ENCODE assay signal across 20 cellular contexts in genomic region chr2:58976374-58977055, GRCh38.
A peak's percentile ranks its signal among the peaks of the same experiment; 100 is the strongest.
DNase-seq lines count a peak whose midpoint lies in the region; ATAC-seq and TF ChIP-seq lines count a peak whose summit lies in the region.
"Had no signal": no experiment of that assay in that cellular context is flagged by ENCODE, and none has a peak within 500 bp of the region (broad histone marks: within the 10 kb centered on the region; RNA-seq: fewer than 3 reads in every experiment).

No MANE protein-coding gene starts in this region.

- H3K4me1 Mint-ChIP-seq in type B pancreatic cell (ENCODE audit: unreplicated experiment) = peaks cover 45% of the 10 kb centered on the region
- H3K4me1 Mint-ChIP-seq in effector memory CD8-positive, alpha-beta T cell (ENCODE audit: low read depth in 2 of 2) = no peaks in the 10 kb centered on the region
- H3K4me1 Mint-ChIP-seq: activated CD8-positive, alpha-beta memory T cell treated with anti-CD3 and anti-CD28 coated beads, Interleukin-2, amount 10 ng/mL, durations not matched to agents 7 days and 5 days had no signal

- DNase-seq in NCI-H2107 treated with DMSO at 0.1 percent for 48 hours (lab: John Stamatoyannopoulos, UW; ENCODE audit: unreplicated experiment) (peak; percentile 78), NCI-H2107 (lab: John Stamatoyannopoulos, UW) (no peak), NCI-H526 treated with DMSO at 0.1 percent for 48 hours (lab: John Stamatoyannopoulos, UW) (peak; percentile 64), iPS DF 19.7 (ENCODE audit: low read depth, low spot score) (peak; percentile 48), type B pancreatic cell (ENCODE audit: extremely low spot score, unreplicated experiment) (no peak)
- DNase-seq in effector memory CD8-positive, alpha-beta T cell = no peak
- no peak for DNase-seq in activated T-cell treated with anti-CD3 and anti-CD28 coated beads, Interleukin-2, amount 50 U/mL, for 48 hours
- DNase-seq: activated CD4-positive, CD25-positive, alpha-beta regulatory T cell; activated CD8-positive, alpha-beta memory T cell treated with anti-CD3 and anti-CD28 coated beads, Interleukin-2, amount 10 ng/mL, durations not matched to agents 7 days and 5 days; activated naive CD4-positive, alpha-beta T cell treated with Interleukin-2 at 50 U/mL for 16 hours; activated T-cell treated with anti-CD3 and anti-CD28 coated beads, Interleukin-2, amount 50 U/mL, for 72 hours; body of pancreas; H7; mammary epithelial cell; NCI-H1092; NCI-H774; sigmoid colon; stimulated activated CD4-positive, alpha-beta T cell treated with anti-CD3 and anti-CD28 coated beads, Interleukin-15, amount 100 ng/mL, for 24 hours; stimulated activated naive CD4-positive, alpha-beta T cell treated with Interleukin-2 at 50 U/mL for 16 hours had no signal

- no peak for TF ChIP-seq CTCF in type B pancreatic cell (conservative IDR thresholded peaks at IDR 0.05)

- peaks cover 3% of the 10 kb centered on the region for H3K36me3 Mint-ChIP-seq in type B pancreatic cell
- H3K36me3 Mint-ChIP-seq in effector memory CD8-positive, alpha-beta T cell (ENCODE audit: insufficient read depth) = no peaks in the 10 kb centered on the region
- H3K36me3 Mint-ChIP-seq: activated CD8-positive, alpha-beta memory T cell treated with anti-CD3 and anti-CD28 coated beads, Interleukin-2, amount 10 ng/mL, durations not matched to agents 7 days and 5 days had no signal

- peak overlapping the region; percentile 69 for H3K4me3 Mint-ChIP-seq in type B pancreatic cell
- no peak overlapping the region for H3K4me3 Mint-ChIP-seq in effector memory CD8-positive, alpha-beta T cell
- H3K4me3 Mint-ChIP-seq: activated CD8-positive, alpha-beta memory T cell treated with anti-CD3 and anti-CD28 coated beads, Interleukin-2, amount 10 ng/mL, durations not matched to agents 7 days and 5 days; activated T-cell treated with anti-CD3 and anti-CD28 coated beads, Interleukin-2, amount 50 U/mL, for 72 hours had no signal

- peak overlapping the region; percentile 33 for H3K27ac Mint-ChIP-seq in type B pancreatic cell
- H3K27ac Mint-ChIP-seq in effector memory CD8-positive, alpha-beta T cell = no peak overlapping the region
- H3K27ac Mint-ChIP-seq: activated CD8-positive, alpha-beta memory T cell treated with anti-CD3 and anti-CD28 coated beads, Interleukin-2, amount 10 ng/mL, durations not matched to agents 7 days and 5 days; activated T-cell treated with anti-CD3 and anti-CD28 coated beads, Interleukin-2, amount 50 U/mL, for 72 hours had no signal

- no peaks in the 10 kb centered on the region for H3K27me3 Mint-ChIP-seq in type B pancreatic cell
- H3K27me3 Mint-ChIP-seq in effector memory CD8-positive, alpha-beta T cell = no peaks in the 10 kb centered on the region
- H3K27me3 Mint-ChIP-seq: activated CD8-positive, alpha-beta memory T cell treated with anti-CD3 and anti-CD28 coated beads, Interleukin-2, amount 10 ng/mL, durations not matched to agents 7 days and 5 days had no signal

- ATAC-seq in effector memory CD8-positive, alpha-beta T cell (replicated peaks) = no peak
- ATAC-seq in HG03460 (IDR thresholded peaks at IDR 0.05; ENCODE audit: unreplicated experiment) = no peak
- ATAC-seq: activated CD8-positive, alpha-beta memory T cell treated with anti-CD3 and anti-CD28 coated beads, Interleukin-2, amount 10 ng/mL, durations not matched to agents 7 days and 5 days; activated T-cell treated with anti-CD3 and anti-CD28 coated beads, Interleukin-2, amount 50 U/mL, for 72 hours; body of pancreas had no signal

- H3K9me3 Mint-ChIP-seq in type B pancreatic cell = peaks cover 5% of the 10 kb centered on the region
- peaks cover 0 to 4% of the 10 kb centered on the region in 2 donors for H3K9me3 Mint-ChIP-seq in effector memory CD8-positive, alpha-beta T cell
- H3K9me3 Mint-ChIP-seq: activated T-cell treated with anti-CD3 and anti-CD28 coated beads, Interleukin-2, amount 50 U/mL, for 72 hours had no signal

Comparison
In these comparisons a context has a peak if more than half of its experiments do, and no peak if none do; other contexts are left out.
1. DNase-seq: peak in NCI-H2107 treated with DMSO at 0.1 percent for 48 hours (single experiment), NCI-H526 treated with DMSO at 0.1 percent for 48 hours (single experiment) and iPS DF 19.7 (single experiment); none in NCI-H2107 (single experiment), type B pancreatic cell (single experiment), effector memory CD8-positive, alpha-beta T cell (0 of 3) and activated T-cell treated with anti-CD3 and anti-CD28 coated beads, Interleukin-2, amount 50 U/mL, for 48 hours (0 of 2).